ENCODE assay signal across 22 cellular contexts in the genomic region with DNA sequence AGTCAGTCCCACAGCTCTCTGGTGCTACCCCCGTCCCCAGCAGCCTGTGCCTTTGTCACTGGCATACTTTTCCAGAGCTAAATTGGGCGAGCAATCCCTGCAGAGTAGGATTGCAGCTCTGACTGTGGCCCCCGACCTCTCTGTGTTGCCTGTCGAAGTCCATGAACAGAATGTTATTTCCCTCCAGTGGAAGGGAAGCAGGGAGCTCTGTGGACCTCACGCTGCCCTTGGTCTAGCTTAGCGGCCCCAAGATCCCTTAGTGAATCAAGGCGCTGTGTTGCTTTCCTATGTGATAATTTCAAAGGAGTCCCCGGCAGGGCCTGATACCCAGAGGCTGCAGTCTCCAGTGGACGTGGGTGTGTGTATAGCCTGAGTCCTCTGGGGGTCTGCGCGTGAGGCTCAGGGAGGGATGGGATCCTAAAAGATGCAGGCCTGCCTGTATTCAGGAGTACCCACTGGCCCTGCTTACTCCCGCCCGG. TPM values are rescaled to one million over a fixed set of nuclear protein-coding genes. Genes with fewer than 3 reads are reported as not detected.
"Had no signal": no experiment of that assay in that cellular context is flagged by ENCODE, and none has a peak within 500 bp of the region (broad histone marks: within the 10 kb centered on the region; RNA-seq: fewer than 3 reads in every experiment).

No MANE protein-coding gene starts in this region.

- H3K4me3 ChIP-seq: mucosa of descending colon, sigmoid colon, SJCRH30 had no signal

- H3K9me3 ChIP-seq: mucosa of descending colon, sigmoid colon, SJCRH30 had no signal

- H3K4me1 ChIP-seq: foreskin keratinocyte had no signal

- H3K27me3 Mint-ChIP-seq: effector memory CD8-positive, alpha-beta T cell; progenitor cell of endocrine pancreas had no signal

- ATAC-seq: effector memory CD8-positive, alpha-beta T cell; foreskin keratinocyte; mucosa of descending colon; naive thymus-derived CD4-positive, alpha-beta T cell; stimulated activated naive CD8-positive, alpha-beta T cell treated with anti-CD3 and anti-CD28 coated beads, Interleukin-15, amount 100 ng/mL, for 72 hours had no signal

- H3K27ac ChIP-seq: brain microvascular endothelial cell, foreskin keratinocyte, sigmoid colon, SJCRH30 had no signal

- H3K4me3 Mint-ChIP-seq: activated CD4-positive, alpha-beta T cell treated with anti-CD3 and anti-CD28 coated beads, Interleukin-2, amount 10 ng/mL, durations not matched to agents 24 days and 14 days; activated naive CD8-positive, alpha-beta T cell treated with anti-CD3 and anti-CD28 coated beads for 36 hours; activated T-helper 1 cell treated with anti-CD3 and anti-CD28 coated beads, Interleukin-12 subunit alpha, Interleukin-12 subunit beta, Interleukin-2, Interleukin-4 antibody, amounts not matched to agents 30 ng/mL and 10 ng/mL and 1 ng/mL, durations not matched to agents 14 hours and 24 hours and 36 hours; dendritic cell treated with granulocyte-macrophage colony-stimulating factor and Interleukin-4, amounts not matched to agents 40 ng/mL and 50 ng/mL, for 4 days; effector memory CD8-positive, alpha-beta T cell; memory B cell; naive thymus-derived CD4-positive, alpha-beta T cell; stimulated activated naive CD8-positive, alpha-beta T cell treated with anti-CD3 and anti-CD28 coated beads, Interleukin-15, amount 100 ng/mL, for 72 hours had no signal

- DNase-seq: activated CD4-positive, alpha-beta T cell treated with anti-CD3 and anti-CD28 coated beads, Interleukin-2, amount 10 ng/mL, durations not matched to agents 24 days and 14 days; activated CD4-positive, CD25-positive, alpha-beta regulatory T cell; activated CD8-positive, alpha-beta memory T cell treated with anti-CD3 and anti-CD28 coated beads for 24 hours; activated naive CD8-positive, alpha-beta T cell treated with anti-CD3 and anti-CD28 coated beads for 36 hours; amygdala; brain microvascular endothelial cell; cerebellar nuclear complex; effector memory CD8-positive, alpha-beta T cell; foreskin keratinocyte; head of caudate nucleus; mucosa of descending colon; naive thymus-derived CD4-positive, alpha-beta T cell; nucleus accumbens; sigmoid colon; SJCRH30; stimulated activated CD4-positive, alpha-beta T cell treated with anti-CD3 and anti-CD28 coated beads, Interleukin-1b, Interleukin-23, amount 100 ng/mL, for 48 hours; stimulated activated naive CD8-positive, alpha-beta T cell treated with anti-CD3 and anti-CD28 coated beads, Interleukin-15, amount 100 ng/mL, for 72 hours had no signal

- H3K36me3 Mint-ChIP-seq: activated naive CD8-positive, alpha-beta T cell treated with anti-CD3 and anti-CD28 coated beads for 36 hours; memory B cell; naive thymus-derived CD4-positive, alpha-beta T cell had no signal

- H3K27me3 ChIP-seq: sigmoid colon had no signal

- H3K9me3 Mint-ChIP-seq: activated CD4-positive, alpha-beta T cell treated with anti-CD3 and anti-CD28 coated beads, Interleukin-2, amount 10 ng/mL, durations not matched to agents 24 days and 14 days; activated naive CD8-positive, alpha-beta T cell treated with anti-CD3 and anti-CD28 coated beads for 36 hours; activated T-helper 1 cell treated with anti-CD3 and anti-CD28 coated beads, Interleukin-12 subunit alpha, Interleukin-12 subunit beta, Interleukin-2, Interleukin-4 antibody, amounts not matched to agents 30 ng/mL and 10 ng/mL and 1 ng/mL, durations not matched to agents 14 hours and 24 hours and 36 hours; dendritic cell treated with granulocyte-macrophage colony-stimulating factor and Interleukin-4, amounts not matched to agents 40 ng/mL and 50 ng/mL, for 4 days; effector memory CD8-positive, alpha-beta T cell; memory B cell; naive thymus-derived CD4-positive, alpha-beta T cell; stimulated activated naive CD8-positive, alpha-beta T cell treated with anti-CD3 and anti-CD28 coated beads, Interleukin-15, amount 100 ng/mL, for 72 hours had no signal

- H3K36me3 ChIP-seq: brain microvascular endothelial cell, sigmoid colon, SJCRH30 had no signal

- H3K27ac Mint-ChIP-seq: activated CD4-positive, alpha-beta T cell treated with anti-CD3 and anti-CD28 coated beads, Interleukin-2, amount 10 ng/mL, durations not matched to agents 24 days and 14 days; activated naive CD8-positive, alpha-beta T cell treated with anti-CD3 and anti-CD28 coated beads for 36 hours; activated T-helper 1 cell treated with anti-CD3 and anti-CD28 coated beads, Interleukin-12 subunit alpha, Interleukin-12 subunit beta, Interleukin-2, Interleukin-4 antibody, amounts not matched to agents 30 ng/mL and 10 ng/mL and 1 ng/mL, durations not matched to agents 14 hours and 24 hours and 36 hours; dendritic cell treated with granulocyte-macrophage colony-stimulating factor and Interleukin-4, amounts not matched to agents 40 ng/mL and 50 ng/mL, for 4 days; memory B cell; naive thymus-derived CD4-positive, alpha-beta T cell; stimulated activated naive CD8-positive, alpha-beta T cell treated with anti-CD3 and anti-CD28 coated beads, Interleukin-15, amount 100 ng/mL, for 72 hours had no signal

RNA-seq across cellular contexts. Expression of a gene that starts 15.5 kb away (rescaled TPM):
- total RNA-seq: foreskin keratinocyte, SJCRH30 had no signal
- polyA plus RNA-seq: foreskin keratinocyte had no signal

RNA-seq across cellular contexts. Expression of a gene that starts 19.1 kb away (rescaled TPM):
- total RNA-seq: activated T-helper 1 cell treated with anti-CD3 and anti-CD28 coated beads, Interleukin-12 subunit alpha, Interleukin-12 subunit beta, Interleukin-2, Interleukin-4 antibody, amounts not matched to agents 30 ng/mL and 10 ng/mL and 1 ng/mL, durations not matched to agents 14 hours and 24 hours and 36 hours; SJCRH30; T-helper 2 cell treated with Interferon-gamma antibody and Interleukin-4, amounts not matched to agents 100 ng/mL and 5 ng/mL, for 36 hours had no signal
- polyA plus RNA-seq: naive thymus-derived CD4-positive, alpha-beta T cell had no signal
